1 cellular context compared by ENCODE assay signal in the genomic region with DNA sequence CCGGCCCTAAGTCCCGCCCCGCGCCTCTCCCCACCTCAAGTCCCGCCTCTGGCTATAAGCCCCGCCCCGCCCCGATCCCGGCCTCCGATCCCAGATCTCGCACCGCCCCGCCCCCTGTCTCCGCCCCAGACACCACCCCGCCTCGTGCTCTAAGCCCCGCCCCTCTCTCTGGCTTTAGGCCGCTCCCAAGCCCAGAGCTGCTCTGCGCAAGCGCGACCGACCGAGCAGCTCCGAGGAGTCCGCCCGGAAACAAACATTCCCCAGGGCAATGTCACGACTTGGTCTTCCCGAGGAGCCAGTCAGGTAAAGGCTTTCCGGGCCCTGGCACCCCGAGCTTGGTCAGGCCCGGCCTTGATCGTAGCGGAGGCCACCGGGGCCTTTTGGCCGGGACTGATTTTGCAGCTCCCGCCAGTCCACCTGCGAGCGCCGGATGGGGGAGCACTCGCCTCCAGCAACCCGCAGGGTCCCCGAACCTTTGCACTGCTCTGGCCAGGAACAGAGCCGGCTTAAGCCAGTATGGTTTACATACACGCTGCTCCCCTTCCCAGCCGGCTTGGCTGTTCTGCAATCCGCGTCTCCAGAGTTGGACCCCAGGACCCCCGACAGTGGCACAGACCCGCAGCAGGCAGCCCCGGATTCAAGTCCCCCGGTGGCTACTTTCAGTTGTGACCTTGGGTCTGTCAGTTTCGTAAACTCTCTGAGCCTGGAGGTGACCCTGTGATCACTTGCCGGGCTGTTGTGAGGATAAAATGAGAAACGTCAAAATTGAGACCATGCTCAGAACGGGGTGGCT.
A peak's percentile ranks its signal among the peaks of the same experiment; 100 is the strongest.
TF ChIP-seq lines count a peak whose summit lies in the region.

A gene (plus strand): TSS at position 200 of the 793 bp plus-strand sequence. CDS start 69 bp downstream, at position 269.

TF ChIP-seq in K562, 482 proteins besides CTCF, POLR2A, EP300 and RAD21 (continued from another document and continues in another):
- TF ChIP-seq, protein P1, sequence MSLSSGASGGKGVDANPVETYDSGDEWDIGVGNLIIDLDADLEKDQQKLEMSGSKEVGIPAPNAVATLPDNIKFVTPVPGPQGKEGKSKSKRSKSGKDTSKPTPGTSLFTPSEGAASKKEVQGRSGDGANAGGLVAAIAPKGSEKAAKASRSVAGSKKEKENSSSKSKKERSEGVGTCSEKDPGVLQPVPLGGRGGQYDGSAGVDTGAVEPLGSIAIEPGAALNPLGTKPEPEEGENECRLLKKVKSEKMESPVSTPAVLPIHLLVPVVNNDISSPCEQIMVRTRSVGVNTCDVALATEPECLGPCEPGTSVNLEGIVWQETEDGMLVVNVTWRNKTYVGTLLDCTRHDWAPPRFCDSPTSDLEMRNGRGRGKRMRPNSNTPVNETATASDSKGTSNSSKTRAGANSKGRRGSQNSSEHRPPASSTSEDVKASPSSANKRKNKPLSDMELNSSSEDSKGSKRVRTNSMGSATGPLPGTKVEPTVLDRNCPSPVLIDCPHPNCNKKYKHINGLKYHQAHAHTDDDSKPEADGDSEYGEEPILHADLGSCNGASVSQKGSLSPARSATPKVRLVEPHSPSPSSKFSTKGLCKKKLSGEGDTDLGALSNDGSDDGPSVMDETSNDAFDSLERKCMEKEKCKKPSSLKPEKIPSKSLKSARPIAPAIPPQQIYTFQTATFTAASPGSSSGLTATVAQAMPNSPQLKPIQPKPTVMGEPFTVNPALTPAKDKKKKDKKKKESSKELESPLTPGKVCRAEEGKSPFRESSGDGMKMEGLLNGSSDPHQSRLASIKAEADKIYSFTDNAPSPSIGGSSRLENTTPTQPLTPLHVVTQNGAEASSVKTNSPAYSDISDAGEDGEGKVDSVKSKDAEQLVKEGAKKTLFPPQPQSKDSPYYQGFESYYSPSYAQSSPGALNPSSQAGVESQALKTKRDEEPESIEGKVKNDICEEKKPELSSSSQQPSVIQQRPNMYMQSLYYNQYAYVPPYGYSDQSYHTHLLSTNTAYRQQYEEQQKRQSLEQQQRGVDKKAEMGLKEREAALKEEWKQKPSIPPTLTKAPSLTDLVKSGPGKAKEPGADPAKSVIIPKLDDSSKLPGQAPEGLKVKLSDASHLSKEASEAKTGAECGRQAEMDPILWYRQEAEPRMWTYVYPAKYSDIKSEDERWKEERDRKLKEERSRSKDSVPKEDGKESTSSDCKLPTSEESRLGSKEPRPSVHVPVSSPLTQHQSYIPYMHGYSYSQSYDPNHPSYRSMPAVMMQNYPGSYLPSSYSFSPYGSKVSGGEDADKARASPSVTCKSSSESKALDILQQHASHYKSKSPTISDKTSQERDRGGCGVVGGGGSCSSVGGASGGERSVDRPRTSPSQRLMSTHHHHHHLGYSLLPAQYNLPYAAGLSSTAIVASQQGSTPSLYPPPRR (CRISPR knock-in tag; IDR thresholded peaks at IDR 0.05; ENCODE audit: borderline replicate concordance), result no peak
- TF ChIP-seq ZNF184 (CRISPR knock-in tag; IDR thresholded peaks at IDR 0.05), result no peak
- no peak for TF ChIP-seq WHSC1 (IDR thresholded peaks at IDR 0.05; ENCODE audit: low read length)
- no peak for TF ChIP-seq PYGO2 (tag; IDR thresholded peaks at IDR 0.05)
- TF ChIP-seq ZNF282 (CRISPR knock-in tag; IDR thresholded peaks at IDR 0.05), result no peak
- no peak for TF ChIP-seq PURB (CRISPR knock-in tag; IDR thresholded peaks at IDR 0.05; ENCODE audit: low read depth)
- TF ChIP-seq, protein P2, sequence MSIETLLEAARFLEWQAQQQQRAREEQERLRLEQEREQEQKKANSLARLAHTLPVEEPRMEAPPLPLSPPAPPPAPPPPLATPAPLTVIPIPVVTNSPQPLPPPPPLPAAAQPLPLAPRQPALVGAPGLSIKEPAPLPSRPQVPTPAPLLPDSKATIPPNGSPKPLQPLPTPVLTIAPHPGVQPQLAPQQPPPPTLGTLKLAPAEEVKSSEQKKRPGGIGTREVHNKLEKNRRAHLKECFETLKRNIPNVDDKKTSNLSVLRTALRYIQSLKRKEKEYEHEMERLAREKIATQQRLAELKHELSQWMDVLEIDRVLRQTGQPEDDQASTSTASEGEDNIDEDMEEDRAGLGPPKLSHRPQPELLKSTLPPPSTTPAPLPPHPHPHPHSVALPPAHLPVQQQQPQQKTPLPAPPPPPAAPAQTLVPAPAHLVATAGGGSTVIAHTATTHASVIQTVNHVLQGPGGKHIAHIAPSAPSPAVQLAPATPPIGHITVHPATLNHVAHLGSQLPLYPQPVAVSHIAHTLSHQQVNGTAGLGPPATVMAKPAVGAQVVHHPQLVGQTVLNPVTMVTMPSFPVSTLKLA (conservative IDR thresholded peaks at IDR 0.05), result peak; percentile 15 to 35; a peak in 1 of 4 replicates
- TF ChIP-seq KLF16 (IDR thresholded peaks at IDR 0.05), result peak; percentile 40; the same call in 1 of the 2 replicates
- TF ChIP-seq ZBTB1 (CRISPR knock-in tag; IDR thresholded peaks at IDR 0.05; ENCODE audit: borderline replicate concordance, low read depth), result no peak
- no peak for TF ChIP-seq SETDB1 (IDR thresholded peaks at IDR 0.05; ENCODE audit: low read length)
- TF ChIP-seq ZNF239 (CRISPR knock-in tag; IDR thresholded peaks at IDR 0.05), result no peak
- no peak for TF ChIP-seq ZNF551 (CRISPR knock-in tag; IDR thresholded peaks at IDR 0.05)
- TF ChIP-seq TCFL5 (CRISPR knock-in tag; conservative IDR thresholded peaks at IDR 0.05), result no peak
- TF ChIP-seq XRCC3 (IDR thresholded peaks at IDR 0.05), result no peak
- no peak for TF ChIP-seq ZNF316 (IDR thresholded peaks at IDR 0.05)
- TF ChIP-seq KDM1A (IDR thresholded peaks at IDR 0.05), result no peak
- no peak for TF ChIP-seq PCBP2 (IDR thresholded peaks at IDR 0.05; ENCODE audit: low read depth, low read length, poor library complexity, severe bottlenecking)
- TF ChIP-seq, protein P3, sequence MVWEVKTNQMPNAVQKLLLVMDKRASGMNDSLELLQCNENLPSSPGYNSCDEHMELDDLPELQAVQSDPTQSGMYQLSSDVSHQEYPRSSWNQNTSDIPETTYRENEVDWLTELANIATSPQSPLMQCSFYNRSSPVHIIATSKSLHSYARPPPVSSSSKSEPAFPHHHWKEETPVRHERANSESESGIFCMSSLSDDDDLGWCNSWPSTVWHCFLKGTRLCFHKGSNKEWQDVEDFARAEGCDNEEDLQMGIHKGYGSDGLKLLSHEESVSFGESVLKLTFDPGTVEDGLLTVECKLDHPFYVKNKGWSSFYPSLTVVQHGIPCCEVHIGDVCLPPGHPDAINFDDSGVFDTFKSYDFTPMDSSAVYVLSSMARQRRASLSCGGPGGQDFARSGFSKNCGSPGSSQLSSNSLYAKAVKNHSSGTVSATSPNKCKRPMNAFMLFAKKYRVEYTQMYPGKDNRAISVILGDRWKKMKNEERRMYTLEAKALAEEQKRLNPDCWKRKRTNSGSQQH (CRISPR knock-in tag; IDR thresholded peaks at IDR 0.05), result no peak
- TF ChIP-seq, protein P4, sequence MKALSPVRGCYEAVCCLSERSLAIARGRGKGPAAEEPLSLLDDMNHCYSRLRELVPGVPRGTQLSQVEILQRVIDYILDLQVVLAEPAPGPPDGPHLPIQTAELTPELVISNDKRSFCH (CRISPR knock-in tag; IDR thresholded peaks at IDR 0.05), result no peak
- TF ChIP-seq, protein P4 (tag; IDR thresholded peaks at IDR 0.05), result no peak
- 0 out of 2 replicates have a peak, but pooled peaks have one; percentile 16 for TF ChIP-seq ZKSCAN1 (IDR thresholded peaks at IDR 0.05; ENCODE audit: low read depth, low read length)
- TF ChIP-seq POLR2H (tag; IDR thresholded peaks at IDR 0.05; ENCODE audit: low read depth), result peak; percentile 57; the same call in 1 of the 2 replicates
- TF ChIP-seq NUFIP1 (IDR thresholded peaks at IDR 0.05; ENCODE audit: partially characterized antibody), result no peak
- TF ChIP-seq STAG1 (CRISPR knock-in tag; IDR thresholded peaks at IDR 0.05; ENCODE audit: borderline replicate concordance), result no peak
- TF ChIP-seq EP400 (IDR thresholded peaks at IDR 0.05), result peak; percentile 81
- TF ChIP-seq HDAC2 (IDR thresholded peaks at IDR 0.05), result no peak
- no peak for TF ChIP-seq U2AF2 (optimal IDR thresholded peaks at IDR 0.05; ENCODE audit: low read depth, low read length)
- TF ChIP-seq, protein P5, sequence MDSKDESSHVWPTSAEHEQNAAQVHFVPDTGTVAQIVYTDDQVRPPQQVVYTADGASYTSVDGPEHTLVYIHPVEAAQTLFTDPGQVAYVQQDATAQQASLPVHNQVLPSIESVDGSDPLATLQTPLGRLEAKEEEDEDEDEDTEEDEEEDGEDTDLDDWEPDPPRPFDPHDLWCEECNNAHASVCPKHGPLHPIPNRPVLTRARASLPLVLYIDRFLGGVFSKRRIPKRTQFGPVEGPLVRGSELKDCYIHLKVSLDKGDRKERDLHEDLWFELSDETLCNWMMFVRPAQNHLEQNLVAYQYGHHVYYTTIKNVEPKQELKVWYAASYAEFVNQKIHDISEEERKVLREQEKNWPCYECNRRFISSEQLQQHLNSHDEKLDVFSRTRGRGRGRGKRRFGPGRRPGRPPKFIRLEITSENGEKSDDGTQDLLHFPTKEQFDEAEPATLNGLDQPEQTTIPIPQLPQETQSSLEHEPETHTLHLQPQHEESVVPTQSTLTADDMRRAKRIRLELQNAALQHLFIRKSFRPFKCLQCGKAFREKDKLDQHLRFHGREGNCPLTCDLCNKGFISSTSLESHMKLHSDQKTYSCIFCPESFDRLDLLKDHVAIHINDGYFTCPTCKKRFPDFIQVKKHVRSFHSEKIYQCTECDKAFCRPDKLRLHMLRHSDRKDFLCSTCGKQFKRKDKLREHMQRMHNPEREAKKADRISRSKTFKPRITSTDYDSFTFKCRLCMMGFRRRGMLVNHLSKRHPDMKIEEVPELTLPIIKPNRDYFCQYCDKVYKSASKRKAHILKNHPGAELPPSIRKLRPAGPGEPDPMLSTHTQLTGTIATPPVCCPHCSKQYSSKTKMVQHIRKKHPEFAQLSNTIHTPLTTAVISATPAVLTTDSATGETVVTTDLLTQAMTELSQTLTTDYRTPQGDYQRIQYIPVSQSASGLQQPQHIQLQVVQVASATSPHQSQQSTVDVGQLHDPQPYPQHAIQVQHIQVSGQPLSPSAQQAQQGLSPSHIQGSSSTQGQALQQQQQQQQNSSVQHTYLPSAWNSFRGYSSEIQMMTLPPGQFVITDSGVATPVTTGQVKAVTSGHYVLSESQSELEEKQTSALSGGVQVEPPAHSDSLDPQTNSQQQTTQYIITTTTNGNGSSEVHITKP (IDR thresholded peaks at IDR 0.05; ENCODE audit: partially characterized antibody), result peak; percentile 95
- TF ChIP-seq, protein P6, sequence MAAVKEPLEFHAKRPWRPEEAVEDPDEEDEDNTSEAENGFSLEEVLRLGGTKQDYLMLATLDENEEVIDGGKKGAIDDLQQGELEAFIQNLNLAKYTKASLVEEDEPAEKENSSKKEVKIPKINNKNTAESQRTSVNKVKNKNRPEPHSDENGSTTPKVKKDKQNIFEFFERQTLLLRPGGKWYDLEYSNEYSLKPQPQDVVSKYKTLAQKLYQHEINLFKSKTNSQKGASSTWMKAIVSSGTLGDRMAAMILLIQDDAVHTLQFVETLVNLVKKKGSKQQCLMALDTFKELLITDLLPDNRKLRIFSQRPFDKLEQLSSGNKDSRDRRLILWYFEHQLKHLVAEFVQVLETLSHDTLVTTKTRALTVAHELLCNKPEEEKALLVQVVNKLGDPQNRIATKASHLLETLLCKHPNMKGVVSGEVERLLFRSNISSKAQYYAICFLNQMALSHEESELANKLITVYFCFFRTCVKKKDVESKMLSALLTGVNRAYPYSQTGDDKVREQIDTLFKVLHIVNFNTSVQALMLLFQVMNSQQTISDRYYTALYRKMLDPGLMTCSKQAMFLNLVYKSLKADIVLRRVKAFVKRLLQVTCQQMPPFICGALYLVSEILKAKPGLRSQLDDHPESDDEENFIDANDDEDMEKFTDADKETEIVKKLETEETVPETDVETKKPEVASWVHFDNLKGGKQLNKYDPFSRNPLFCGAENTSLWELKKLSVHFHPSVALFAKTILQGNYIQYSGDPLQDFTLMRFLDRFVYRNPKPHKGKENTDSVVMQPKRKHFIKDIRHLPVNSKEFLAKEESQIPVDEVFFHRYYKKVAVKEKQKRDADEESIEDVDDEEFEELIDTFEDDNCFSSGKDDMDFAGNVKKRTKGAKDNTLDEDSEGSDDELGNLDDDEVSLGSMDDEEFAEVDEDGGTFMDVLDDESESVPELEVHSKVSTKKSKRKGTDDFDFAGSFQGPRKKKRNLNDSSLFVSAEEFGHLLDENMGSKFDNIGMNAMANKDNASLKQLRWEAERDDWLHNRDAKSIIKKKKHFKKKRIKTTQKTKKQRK (IDR thresholded peaks at IDR 0.05; ENCODE audit: borderline replicate concordance, low read depth, low read length), result no peak
- TF ChIP-seq, protein P7, sequence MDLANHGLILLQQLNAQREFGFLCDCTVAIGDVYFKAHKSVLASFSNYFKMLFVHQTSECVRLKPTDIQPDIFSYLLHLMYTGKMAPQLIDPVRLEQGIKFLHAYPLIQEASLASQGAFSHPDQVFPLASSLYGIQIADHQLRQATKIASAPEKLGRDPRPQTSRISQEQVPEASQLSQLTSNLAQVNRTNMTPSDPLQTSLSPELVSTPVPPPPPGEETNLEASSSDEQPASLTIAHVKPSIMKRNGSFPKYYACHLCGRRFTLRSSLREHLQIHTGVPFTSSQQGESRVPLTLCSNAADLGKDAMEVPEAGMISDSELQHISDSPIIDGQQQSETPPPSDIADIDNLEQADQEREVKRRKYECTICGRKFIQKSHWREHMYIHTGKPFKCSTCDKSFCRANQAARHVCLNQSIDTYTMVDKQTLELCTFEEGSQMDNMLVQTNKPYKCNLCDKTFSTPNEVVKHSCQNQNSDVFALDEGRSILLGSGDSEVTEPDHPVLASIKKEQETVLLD (IDR thresholded peaks at IDR 0.05), result peak; percentile 84
- TF ChIP-seq ZKSCAN3 (CRISPR knock-in tag; IDR thresholded peaks at IDR 0.05), result no peak
- peak; percentile 87; the same call in 1 of the 2 replicates for TF ChIP-seq ZBED1 (IDR thresholded peaks at IDR 0.05)
- TF ChIP-seq, protein P8, sequence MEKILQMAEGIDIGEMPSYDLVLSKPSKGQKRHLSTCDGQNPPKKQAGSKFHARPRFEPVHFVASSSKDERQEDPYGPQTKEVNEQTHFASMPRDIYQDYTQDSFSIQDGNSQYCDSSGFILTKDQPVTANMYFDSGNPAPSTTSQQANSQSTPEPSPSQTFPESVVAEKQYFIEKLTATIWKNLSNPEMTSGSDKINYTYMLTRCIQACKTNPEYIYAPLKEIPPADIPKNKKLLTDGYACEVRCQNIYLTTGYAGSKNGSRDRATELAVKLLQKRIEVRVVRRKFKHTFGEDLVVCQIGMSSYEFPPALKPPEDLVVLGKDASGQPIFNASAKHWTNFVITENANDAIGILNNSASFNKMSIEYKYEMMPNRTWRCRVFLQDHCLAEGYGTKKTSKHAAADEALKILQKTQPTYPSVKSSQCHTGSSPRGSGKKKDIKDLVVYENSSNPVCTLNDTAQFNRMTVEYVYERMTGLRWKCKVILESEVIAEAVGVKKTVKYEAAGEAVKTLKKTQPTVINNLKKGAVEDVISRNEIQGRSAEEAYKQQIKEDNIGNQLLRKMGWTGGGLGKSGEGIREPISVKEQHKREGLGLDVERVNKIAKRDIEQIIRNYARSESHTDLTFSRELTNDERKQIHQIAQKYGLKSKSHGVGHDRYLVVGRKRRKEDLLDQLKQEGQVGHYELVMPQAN (IDR thresholded peaks at IDR 0.05; ENCODE audit: borderline replicate concordance), result no peak
